ENCODE assay signal across 8 cellular contexts in genomic region chr16:53090591-53091507, GRCh38. TPM values are rescaled to one million over a fixed set of nuclear protein-coding genes. Genes with fewer than 3 reads are reported as not detected.
DNase-seq lines count a peak whose midpoint lies in the region; ATAC-seq, FAIRE-seq and TF ChIP-seq lines count a peak whose summit lies in the region.

No MANE protein-coding gene starts in this region.

- no peaks in the 10 kb centered on the region for H3K27me3 ChIP-seq in NT2/D1 (ENCODE audit: insufficient read depth, insufficient read length)
- peaks cover 0 to 4% (median 0%) of the 10 kb centered on the region in 5 donors for H3K27me3 ChIP-seq in subcutaneous abdominal adipose tissue (ENCODE audit: control insufficient read depth in 5 of 5, insufficient read depth in 4 of 5, low read length in 5 of 5)

- H3K9me3 ChIP-seq in NT2/D1 (ENCODE audit: insufficient read depth, low read length) (no peaks in the 10 kb centered on the region), subcutaneous abdominal adipose tissue (ENCODE audit: control insufficient read depth in 5 of 5, low read length in 5 of 5) (peaks cover 0 to 3% (median 0%) of the 10 kb centered on the region in 5 donors)

- DNase-seq in GM18507 (ENCODE audit: extremely low spot score, insufficient read length, low read depth) (no peak), NT2/D1 (ENCODE audit: low read depth, low spot score) (no peak), coronary artery (ENCODE audit: low spot score) (peak; percentile 99), lower leg skin (ENCODE audit: low spot score in 2 of 2) (peak; percentile 95 to 98)
- no peak for DNase-seq in activated CD8-positive, alpha-beta memory T cell treated with anti-CD3 and anti-CD28 coated beads, Interleukin-2, amount 50 U/mL, for 4 hours
- no peak for DNase-seq in naive thymus-derived CD8-positive, alpha-beta T cell

- peak overlapping the region in 2 of 10 donors; percentile 33 to 76 for H3K27ac Mint-ChIP-seq in naive thymus-derived CD8-positive, alpha-beta T cell

- 0 to 4% methylated on average over 13 of the region's 13 CpGs for WGBS in lower leg skin, 2 donors

- H3K36me3 ChIP-seq in NT2/D1 (ENCODE audit: insufficient read depth, insufficient read length, low read length) (peaks cover 6% of the 10 kb centered on the region), subcutaneous abdominal adipose tissue (ENCODE audit: control insufficient read depth in 5 of 5, insufficient read depth in 5 of 5, low read length in 5 of 5) (no peaks in the 10 kb centered on the region)

- peak; percentile 91 for FAIRE-seq in GM18507 (lab: Jason Lieb, UNC)

- H3K4me3 ChIP-seq in NT2/D1 (ENCODE audit: insufficient read length, low read depth) (peak overlapping the region; percentile 2), coronary artery (peak overlapping the region; percentile 62), lower leg skin (ENCODE audit: low read depth, poor library complexity, severe bottlenecking) (no peak overlapping the region), subcutaneous abdominal adipose tissue (ENCODE audit: low read depth in 1 of 5, low read length in 5 of 5) (peak overlapping the region; percentile 9 to 42 (median 31))

- peaks cover 23% of the 10 kb centered on the region for H3K4me1 ChIP-seq in NT2/D1 (ENCODE audit: insufficient read depth, insufficient read length)
- peaks cover 41 to 78% (median 75%) of the 10 kb centered on the region in 5 donors for H3K4me1 ChIP-seq in subcutaneous abdominal adipose tissue (ENCODE audit: control insufficient read depth in 5 of 5, insufficient read depth in 5 of 5, low read length in 5 of 5)

- intact Hi-C loops in lower leg skin (cut with DNase I; ENCODE audit: low total_unique reads): no loop called here

- no peaks in the 10 kb centered on the region for H3K27me3 Mint-ChIP-seq in naive thymus-derived CD8-positive, alpha-beta T cell

- peak overlapping the region; percentile 66 for H3K9ac ChIP-seq in NT2/D1 (ENCODE audit: insufficient read length, low read depth)
- peak overlapping the region; percentile 21 to 69 (median 60) for H3K9ac ChIP-seq in subcutaneous abdominal adipose tissue (ENCODE audit: low read length in 5 of 5)

- peak overlapping the region in 2 of 10 donors; percentile 42 to 71 for H3K4me3 Mint-ChIP-seq in naive thymus-derived CD8-positive, alpha-beta T cell

- no peaks in the 10 kb centered on the region for H3K36me3 Mint-ChIP-seq in naive thymus-derived CD8-positive, alpha-beta T cell

- H3K9me3 Mint-ChIP-seq in naive thymus-derived CD8-positive, alpha-beta T cell: no peaks in the 10 kb centered on the region

- TF ChIP-seq CTCF in coronary artery (IDR thresholded peaks at IDR 0.05) (no peak), lower leg skin (IDR thresholded peaks at IDR 0.05) (no peak)

- H3K27ac ChIP-seq in coronary artery: peak overlapping the region; percentile 67 to 94
- H3K27ac ChIP-seq in subcutaneous abdominal adipose tissue (ENCODE audit: low read depth, low read length): peak overlapping the region; percentile 94

- POLR2A ChIA-PET in naive thymus-derived CD8-positive, alpha-beta T cell (lab: Charles Lee): no interaction called here

- ATAC-seq in HG02571 (IDR thresholded peaks at IDR 0.05; ENCODE audit: unreplicated experiment): peak; percentile 54
- no peak for ATAC-seq in naive thymus-derived CD8-positive, alpha-beta T cell

- H3K4me1 Mint-ChIP-seq in naive thymus-derived CD8-positive, alpha-beta T cell: peaks cover 7 to 54% (median 18%) of the 10 kb centered on the region in 4 donors

- no peak for TF ChIP-seq POLR2A in lower leg skin (IDR thresholded peaks at IDR 0.05)

RNA-seq across cellular contexts. Expression of gene CHD9, which starts 36.1 kb away (rescaled TPM):
- 10 to 100 TPM; 49.2 to 85.7 (median 67.7) TPM for total RNA-seq in lower leg skin
- total RNA-seq in naive thymus-derived CD8-positive, alpha-beta T cell: 10 to 100 TPM; 36.4 to 42.6 TPM
- 10 to 100 TPM; 18.4 to 28.8 (median 21.7) TPM for polyA plus RNA-seq in naive thymus-derived CD8-positive, alpha-beta T cell

RNA-seq across cellular contexts. Expression of gene CHD9NB, which starts 38.2 kb away (rescaled TPM):
- 10 to 100 TPM in 2 of 4 donors, 1 to 10 TPM in 2; 4.6 to 15.4 (median 10.0) TPM for total RNA-seq in lower leg skin
- total RNA-seq in naive thymus-derived CD8-positive, alpha-beta T cell: not detected
- not detected for polyA plus RNA-seq in naive thymus-derived CD8-positive, alpha-beta T cell

Comparison
In these comparisons a context has a peak if more than half of its experiments do, and no peak if none do; other contexts are left out.
1. DNase-seq: peak in coronary artery (single experiment) and lower leg skin (2 of 2); none in GM18507 (single experiment), NT2/D1 (single experiment), activated CD8-positive, alpha-beta memory T cell treated with anti-CD3 and anti-CD28 coated beads, Interleukin-2, amount 50 U/mL, for 4 hours (single experiment) and naive thymus-derived CD8-positive, alpha-beta T cell (0 of 10).
2. RNA of gene CHD9NB, which starts 38.2 kb away (total RNA-seq): 4.6 to 15.4 TPM in lower leg skin; not detected in naive thymus-derived CD8-positive, alpha-beta T cell; every median in the first group is over 4 times any median in the second.